Comparison of ENCODE assay signal across 1 cellular context in the genomic region with DNA sequence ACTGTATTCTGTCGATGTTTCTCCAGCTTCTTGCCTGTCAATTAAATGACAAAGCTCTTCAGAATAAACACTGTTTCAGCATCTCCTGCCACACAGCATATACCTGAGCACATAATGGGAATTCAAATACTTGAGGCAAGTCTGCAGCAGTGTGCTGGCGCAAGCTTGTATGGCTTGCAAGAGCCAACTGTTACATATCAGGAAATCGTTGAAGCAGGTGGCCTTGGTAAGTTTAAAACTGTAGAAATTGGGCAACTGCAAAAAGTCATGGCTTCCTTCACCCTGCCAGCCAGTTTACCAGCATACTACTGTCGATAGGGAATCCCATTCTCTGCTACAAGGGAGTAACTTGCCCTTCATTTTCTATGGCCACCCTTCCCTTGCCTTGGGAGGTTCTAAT.
TF ChIP-seq lines count a peak whose summit lies in the region.

No MANE protein-coding gene starts in this region.

TF ChIP-seq in HepG2, 621 proteins besides CTCF, POLR2A, EP300 and RAD21:
- TF ChIP-seq PAWR (CRISPR knock-in tag; IDR thresholded peaks at IDR 0.05; ENCODE audit: borderline replicate concordance) (0 out of 2 replicates have a peak, but pooled peaks have one; percentile 25), GTF3A (CRISPR knock-in tag; conservative IDR thresholded peaks at IDR 0.05) (0 out of 2 replicates have a peak, but pooled peaks have one; percentile 28), ZNF652 (CRISPR knock-in tag; IDR thresholded peaks at IDR 0.05; ENCODE audit: borderline replicate concordance, low read depth) (no peak), CEBPG (CRISPR knock-in tag; IDR thresholded peaks at IDR 0.05) (peak; percentile 3; the same call in 1 of the 2 replicates), TP53 (CRISPR knock-in tag; conservative IDR thresholded peaks at IDR 0.05) (no peak), RBM22 (optimal IDR thresholded peaks at IDR 0.05; ENCODE audit: low read length) (peak; percentile 63)
- TF ChIP-seq, protein P1, sequence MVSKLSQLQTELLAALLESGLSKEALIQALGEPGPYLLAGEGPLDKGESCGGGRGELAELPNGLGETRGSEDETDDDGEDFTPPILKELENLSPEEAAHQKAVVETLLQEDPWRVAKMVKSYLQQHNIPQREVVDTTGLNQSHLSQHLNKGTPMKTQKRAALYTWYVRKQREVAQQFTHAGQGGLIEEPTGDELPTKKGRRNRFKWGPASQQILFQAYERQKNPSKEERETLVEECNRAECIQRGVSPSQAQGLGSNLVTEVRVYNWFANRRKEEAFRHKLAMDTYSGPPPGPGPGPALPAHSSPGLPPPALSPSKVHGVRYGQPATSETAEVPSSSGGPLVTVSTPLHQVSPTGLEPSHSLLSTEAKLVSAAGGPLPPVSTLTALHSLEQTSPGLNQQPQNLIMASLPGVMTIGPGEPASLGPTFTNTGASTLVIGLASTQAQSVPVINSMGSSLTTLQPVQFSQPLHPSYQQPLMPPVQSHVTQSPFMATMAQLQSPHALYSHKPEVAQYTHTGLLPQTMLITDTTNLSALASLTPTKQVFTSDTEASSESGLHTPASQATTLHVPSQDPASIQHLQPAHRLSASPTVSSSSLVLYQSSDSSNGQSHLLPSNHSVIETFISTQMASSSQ (IDR thresholded peaks at IDR 0.05; ENCODE audit: low read depth), result no peak
- TF ChIP-seq, protein P1 (CRISPR knock-in tag; IDR thresholded peaks at IDR 0.05; ENCODE audit: borderline replicate concordance), result 0 out of 2 replicates have a peak, but pooled peaks have one; percentile 16
